In genomic region chr11:65856689-65857499, GRCh38 we compare ENCODE assay signal across 8 cellular contexts. TPM values are rescaled to one million over a fixed set of nuclear protein-coding genes. Genes with fewer than 3 reads are reported as not detected.
DNase-seq lines count a peak whose midpoint lies in the region; ATAC-seq and TF ChIP-seq lines count a peak whose summit lies in the region.

No MANE protein-coding gene starts in this region.

- DNase-seq in AG20443 (ENCODE audit: low spot score), result peak; percentile 83
- DNase-seq in HUDEP-2 (lab: John Stamatoyannopoulos, UW; ENCODE audit: unreplicated experiment in 76 of 76), result peak in 73 of 76 experiments; percentile 16 to 88 (median 71)
- no peak for DNase-seq in SK-N-MC (ENCODE audit: low read depth, low spot score)
- peak; percentile 82 to 88 for DNase-seq in activated naive CD4-positive, alpha-beta T cell treated with anti-CD3 and anti-CD28 coated beads, Interleukin-2, amount 50 U/mL, for 72 hours (ENCODE audit: low spot score in 2 of 2)
- peak; percentile 94 for DNase-seq in Right ventricle myocardium inferior (ENCODE audit: missing footprints)
- DNase-seq in ovary, result peak; percentile 73 to 86 (median 82)

- H3K36me3 ChIP-seq in SK-N-MC (ENCODE audit: insufficient read depth, low read length) (peaks cover 39% of the 10 kb centered on the region), ovary (no peaks in the 10 kb centered on the region), thymus (ENCODE audit: control insufficient read depth, insufficient read depth) (peaks cover 50% of the 10 kb centered on the region)

- peaks cover 4% of the 10 kb centered on the region for H3K4me1 ChIP-seq in ovary (ENCODE audit: insufficient read depth)
- H3K4me1 ChIP-seq in thymus (ENCODE audit: control insufficient read depth, insufficient read depth, low read length), result peaks cover 22% of the 10 kb centered on the region

- H3K9me3 Mint-ChIP-seq in activated naive CD4-positive, alpha-beta T cell treated with anti-CD3 and anti-CD28 coated beads, Interleukin-2, amount 50 U/mL, for 72 hours, result no peaks in the 10 kb centered on the region

- TF ChIP-seq EP300 in ovary (IDR thresholded peaks at IDR 0.05), result peak; percentile 80

- no peak for TF ChIP-seq CTCF in ovary (IDR thresholded peaks at IDR 0.05)

- H3K27me3 ChIP-seq in ovary (no peaks in the 10 kb centered on the region), thymus (ENCODE audit: control insufficient read depth, insufficient read depth) (no peaks in the 10 kb centered on the region)

- H3K4me3 ChIP-seq in SK-N-MC (peak overlapping the region; percentile 87), ovary (peak overlapping the region; percentile 70), thymus (ENCODE audit: low read length) (peak overlapping the region; percentile 75)

- H3K36me3 Mint-ChIP-seq in activated naive CD4-positive, alpha-beta T cell treated with anti-CD3 and anti-CD28 coated beads, Interleukin-2, amount 50 U/mL, for 72 hours, result peaks cover 60 to 66% of the 10 kb centered on the region in 2 donors

- ATAC-seq in activated naive CD4-positive, alpha-beta T cell treated with anti-CD3 and anti-CD28 coated beads, Interleukin-2, amount 50 U/mL, for 72 hours, result peak; percentile 12 to 36
- peak; percentile 43 for ATAC-seq in Right ventricle myocardium inferior

- no peaks in the 10 kb centered on the region for H3K9me3 ChIP-seq in SK-N-MC (ENCODE audit: low read depth, low read length)
- H3K9me3 ChIP-seq in ovary, result no peaks in the 10 kb centered on the region
- H3K9me3 ChIP-seq in thymus (ENCODE audit: control insufficient read depth), result peaks cover 2% of the 10 kb centered on the region

- peak overlapping the region; percentile 87 for H3K9ac ChIP-seq in SK-N-MC (ENCODE audit: insufficient read length)

- intact Hi-C loops in Right ventricle myocardium inferior (cut with DNase I), result loop anchor here (5.0 to 10.0 kb wide), 2 partner anchors 108 to 205 kb away; partner anchors contain the start of gene SART1
- intact Hi-C loops in ovary (cut with DNase I), result no loop called here

- in situ Hi-C loops in GM18951 (cut with MboI; ENCODE audit: low sequenced_read_pairs, unreplicated experiment), result no loop called here

- H3K27ac ChIP-seq in SK-N-MC (peak overlapping the region; percentile 91), ovary (peak overlapping the region; percentile 77 to 86), thymus (ENCODE audit: low read depth) (peak overlapping the region; percentile 93)

- TF ChIP-seq POLR2A in GM18951 (IDR thresholded peaks at IDR 0.05; ENCODE audit: extremely low read depth, insufficient read depth, insufficient read length) (peak; percentile 65), ovary (IDR thresholded peaks at IDR 0.05) (peak; percentile 60)

- peak overlapping the region; percentile 91 to 96 for H3K27ac Mint-ChIP-seq in activated naive CD4-positive, alpha-beta T cell treated with anti-CD3 and anti-CD28 coated beads, Interleukin-2, amount 50 U/mL, for 72 hours

- 2 to 3% (median 2%) methylated on average over 35 to 57 of the region's 57 CpGs for WGBS in ovary, 3 donors
- 2% methylated on average over 57 of the region's 57 CpGs for WGBS in thymus

RNA-seq across cellular contexts. Expression of gene CFL1, which starts 1.1 kb away (rescaled TPM):
- 1,000 to 10,000 TPM in 1 of 2 donors, 100 to 1,000 TPM in 1; 855 to 1,265 TPM for total RNA-seq in activated naive CD4-positive, alpha-beta T cell treated with anti-CD3 and anti-CD28 coated beads, Interleukin-2, amount 50 U/mL, for 72 hours
- 386 TPM for total RNA-seq in Right ventricle myocardium inferior
- total RNA-seq in ovary, result 100 to 1,000 TPM; 215 to 585 (median 476) TPM
- 100 to 1,000 TPM; 327 to 693 TPM for polyA plus RNA-seq in ovary
- 673 TPM for polyA plus RNA-seq in thymus

RNA-seq across cellular contexts. Expression of gene MUS81, which starts 3.3 kb away (rescaled TPM):
- 10 to 100 TPM; 63.9 to 64.0 TPM for total RNA-seq in activated naive CD4-positive, alpha-beta T cell treated with anti-CD3 and anti-CD28 coated beads, Interleukin-2, amount 50 U/mL, for 72 hours
- 35.5 TPM for total RNA-seq in Right ventricle myocardium inferior
- total RNA-seq in ovary, result 10 to 100 TPM; 36.9 to 87.0 (median 55.7) TPM
- 10 to 100 TPM; 15.9 to 55.9 TPM for polyA plus RNA-seq in ovary
- polyA plus RNA-seq in thymus, result 127 TPM

RNA-seq across cellular contexts. Expression of gene EFEMP2, which starts 15.7 kb away (rescaled TPM):
- 10 to 100 TPM; 15.2 to 41.8 TPM for total RNA-seq in activated naive CD4-positive, alpha-beta T cell treated with anti-CD3 and anti-CD28 coated beads, Interleukin-2, amount 50 U/mL, for 72 hours
- 83.1 TPM for total RNA-seq in Right ventricle myocardium inferior
- total RNA-seq in ovary, result 100 to 1,000 TPM in 5 of 7 donors, 10 to 100 TPM in 2; 48.2 to 172 (median 144) TPM
- 100 to 1,000 TPM in 1 of 2 donors, 10 to 100 TPM in 1; 46.6 to 109 TPM for polyA plus RNA-seq in ovary
- 41.8 TPM for polyA plus RNA-seq in thymus

RNA-seq across cellular contexts. Expression of gene CTSW, which starts 22.7 kb away (rescaled TPM):
- total RNA-seq in activated naive CD4-positive, alpha-beta T cell treated with anti-CD3 and anti-CD28 coated beads, Interleukin-2, amount 50 U/mL, for 72 hours, result 10 to 100 TPM in 1 of 2 donors, 1 to 10 TPM in 1; 2.2 to 16.8 TPM
- total RNA-seq in Right ventricle myocardium inferior, result 1.1 TPM
- 1 to 10 TPM in 2 of 7 donors, under 1 TPM in 5; 0.30 to 1.3 (median 0.81) TPM for total RNA-seq in ovary
- polyA plus RNA-seq in ovary, result under 1 TPM; 0.75 to 0.91 TPM
- 4.2 TPM for polyA plus RNA-seq in thymus

RNA-seq across cellular contexts. Expression of gene SNX32, which starts 23.1 kb away (rescaled TPM):
- 1 to 10 TPM; 3.8 to 5.0 TPM for total RNA-seq in activated naive CD4-positive, alpha-beta T cell treated with anti-CD3 and anti-CD28 coated beads, Interleukin-2, amount 50 U/mL, for 72 hours
- not detected for total RNA-seq in Right ventricle myocardium inferior
- total RNA-seq in ovary, result 1 to 10 TPM in 4 of 7 donors, under 1 TPM in 2, not detected in 1; 0.66 to 3.0 (median 1.6) TPM
- under 1 TPM; 0.40 to 0.80 TPM for polyA plus RNA-seq in ovary
- 1.1 TPM for polyA plus RNA-seq in thymus
